8 cellular contexts compared by ENCODE assay signal in genomic region chr16:20805684-20806167, GRCh38. TPM values are rescaled to one million over a fixed set of nuclear protein-coding genes. Genes with fewer than 3 reads are reported as not detected.
DNase-seq lines count a peak whose midpoint lies in the region; ATAC-seq and TF ChIP-seq lines count a peak whose summit lies in the region.
"Not testable (repeated sequence)": the region's sequence is repeated elsewhere in the genome, so short reads cannot be mapped to it uniquely, and the experiment has no call there.

No MANE protein-coding gene starts in this region.

- H3K9me3 ChIP-seq in KOPT-K1 (ENCODE audit: insufficient read depth, low read length, poor library complexity, severe bottlenecking); ascending aorta; esophagus muscularis mucosa; liver (ENCODE audit: control insufficient read depth in 4 of 4, low read length in 3 of 4); trophoblast cell (ENCODE audit: insufficient read depth, low read depth, low read length); upper lobe of right lung: not testable (repeated sequence)

- peak overlapping the region; percentile 97 for H3K27ac Mint-ChIP-seq in T-helper 1 cell treated with Interleukin-12 subunit alpha and Interleukin-12 subunit beta and Interleukin-4 antibody, amounts not matched to agents 30 μg/mL and 1 μg/mL, for 36 hours

- peak overlapping the region; percentile 91 for H2AFZ ChIP-seq in trophoblast cell (ENCODE audit: insufficient read depth, low read length, poor library complexity)

- not testable (repeated sequence) for H3K27me3 Mint-ChIP-seq in T-helper 1 cell treated with Interleukin-12 subunit alpha and Interleukin-12 subunit beta and Interleukin-4 antibody, amounts not matched to agents 30 μg/mL and 1 μg/mL, for 36 hours (ENCODE audit: low read depth)

- not testable (repeated sequence) for H3K4me1 ChIP-seq in ascending aorta; trophoblast cell (ENCODE audit: control insufficient read depth in 1 of 2, insufficient read depth in 2 of 2, low read length in 2 of 2); upper lobe of right lung
- H3K4me1 ChIP-seq in esophagus muscularis mucosa (peaks cover 5 to 24% (median 20%) of the 10 kb centered on the region in 4 donors), liver (ENCODE audit: control insufficient read depth in 4 of 4, insufficient read depth in 4 of 4, low read length in 3 of 4) (peaks cover 9 to 33% (median 24%) of the 10 kb centered on the region in 4 donors)

- H3K27me3 ChIP-seq in ascending aorta; esophagus muscularis mucosa; liver (ENCODE audit: control insufficient read depth in 4 of 4, insufficient read depth in 4 of 4, low read length in 3 of 4); trophoblast cell (ENCODE audit: insufficient read depth, low read length); upper lobe of right lung: not testable (repeated sequence)

- peak overlapping the region; percentile 83 for H4K91ac ChIP-seq in trophoblast cell (ENCODE audit: low read depth, low read length)

- peak; percentile 32 for DNase-seq in GF-D8 (lab: John Stamatoyannopoulos, UW)
- not testable (repeated sequence) for DNase-seq in ascending aorta (ENCODE audit: low spot score in 2 of 2); esophagus muscularis mucosa (ENCODE audit: extremely low spot score); trophoblast cell; upper lobe of right lung

- TF ChIP-seq POLR2A in esophagus muscularis mucosa (IDR thresholded peaks at IDR 0.05; ENCODE audit: low read depth): not testable (repeated sequence)

- H4K8ac ChIP-seq in trophoblast cell (ENCODE audit: low read depth, low read length): peak overlapping the region; percentile 98

- not testable (repeated sequence) for H2BK12ac ChIP-seq in trophoblast cell (ENCODE audit: low read length)

- H3K14ac ChIP-seq in trophoblast cell (ENCODE audit: low read length): peak overlapping the region; percentile 67

- H3K36me3 ChIP-seq in KOPT-K1 (ENCODE audit: insufficient read depth, low read length) (peaks cover 18% of the 10 kb centered on the region), esophagus muscularis mucosa (peaks cover 0 to 13% (median 0%) of the 10 kb centered on the region in 4 donors)
- H3K36me3 ChIP-seq in ascending aorta; liver (ENCODE audit: control insufficient read depth in 4 of 4, insufficient read depth in 3 of 4, low read depth in 1 of 4, low read length in 3 of 4); trophoblast cell (ENCODE audit: control insufficient read depth in 1 of 2, insufficient read depth in 2 of 2, low read length in 2 of 2); upper lobe of right lung: not testable (repeated sequence)

- not testable (repeated sequence) for TF ChIP-seq CTCF in ascending aorta (IDR thresholded peaks at IDR 0.05); esophagus muscularis mucosa (IDR thresholded peaks at IDR 0.05); liver (IDR thresholded peaks at IDR 0.05; ENCODE audit: low read depth, low read length, missing input control); upper lobe of right lung (IDR thresholded peaks at IDR 0.05)

- WGBS in esophagus muscularis mucosa: 14% methylated on average over 10 of the region's 12 CpGs
- 5% methylated on average over 12 of the region's 12 CpGs for WGBS in liver
- no CpG with 5 or more reads among the region's 12 CpGs for WGBS in trophoblast cell (ENCODE audit: extremely low coverage, insufficient coverage, insufficient read length)

- peak overlapping the region; percentile 70 for H2BK5ac ChIP-seq in trophoblast cell (ENCODE audit: low read depth, low read length, poor library complexity)

- H2AK5ac ChIP-seq in trophoblast cell (ENCODE audit: low read length): not testable (repeated sequence)

- not testable (repeated sequence) for TF ChIP-seq RAD21 in liver (IDR thresholded peaks at IDR 0.05)

- TF ChIP-seq EP300 in esophagus muscularis mucosa (IDR thresholded peaks at IDR 0.05): not testable (repeated sequence)

- peak overlapping the region; percentile 85 for H3K18ac ChIP-seq in trophoblast cell (ENCODE audit: low read length)

- H3K36me3 Mint-ChIP-seq in T-helper 1 cell treated with Interleukin-12 subunit alpha and Interleukin-12 subunit beta and Interleukin-4 antibody, amounts not matched to agents 30 μg/mL and 1 μg/mL, for 36 hours (ENCODE audit: low read depth): not testable (repeated sequence)

- H3K23ac ChIP-seq in trophoblast cell (ENCODE audit: low read length): peak overlapping the region; percentile 47

- peak overlapping the region; percentile 76 to 92 for H3K4me3 ChIP-seq in ascending aorta
- H3K4me3 ChIP-seq in esophagus muscularis mucosa: peak overlapping the region; percentile 71 to 84 (median 74)
- H3K4me3 ChIP-seq in liver (ENCODE audit: low read depth in 1 of 3, low read length in 3 of 3): peak overlapping the region; percentile 77 to 90 (median 87)
- H3K4me3 ChIP-seq in trophoblast cell (ENCODE audit: low read depth, low read length): peak overlapping the region; percentile 93
- peak overlapping the region; percentile 85 for H3K4me3 ChIP-seq in upper lobe of right lung

- intact Hi-C loops in ascending aorta (cut with DNase I): loop anchor here (2.0 to 5.0 kb wide), 4 partner anchors 45 to 495 kb away; partner anchors contain the start of gene THUMPD1
- intact Hi-C loops in esophagus muscularis mucosa (cut with DNase I); upper lobe of right lung (cut with DNase I): not testable (repeated sequence)

- peak overlapping the region; percentile 52 to 82 for H3K9ac ChIP-seq in liver (ENCODE audit: low read depth in 1 of 2, low read length in 2 of 2)
- peak overlapping the region; percentile 99 for H3K9ac ChIP-seq in trophoblast cell (ENCODE audit: low read length)

- not testable (repeated sequence) for H3K9me3 Mint-ChIP-seq in T-helper 1 cell treated with Interleukin-12 subunit alpha and Interleukin-12 subunit beta and Interleukin-4 antibody, amounts not matched to agents 30 μg/mL and 1 μg/mL, for 36 hours

- peak overlapping the region; percentile 99 for H3K4me3 Mint-ChIP-seq in T-helper 1 cell treated with Interleukin-12 subunit alpha and Interleukin-12 subunit beta and Interleukin-4 antibody, amounts not matched to agents 30 μg/mL and 1 μg/mL, for 36 hours

- H4K12ac ChIP-seq in trophoblast cell (ENCODE audit: low read depth, low read length): peak overlapping the region; percentile 80

- ATAC-seq in upper lobe of right lung: not testable (repeated sequence)

- H3K4me1 Mint-ChIP-seq in T-helper 1 cell treated with Interleukin-12 subunit alpha and Interleukin-12 subunit beta and Interleukin-4 antibody, amounts not matched to agents 30 μg/mL and 1 μg/mL, for 36 hours (ENCODE audit: low read depth): peaks cover 19% of the 10 kb centered on the region

- H3K4me2 ChIP-seq in trophoblast cell (ENCODE audit: low read length): peak overlapping the region; percentile 84

- H3K4ac ChIP-seq in trophoblast cell (ENCODE audit: low read depth, low read length): peak overlapping the region; percentile 93

- H3K79me2 ChIP-seq in trophoblast cell (ENCODE audit: control insufficient read depth, insufficient read depth, low read length, poor library complexity): not testable (repeated sequence)

- H3K79me1 ChIP-seq in trophoblast cell (ENCODE audit: low read length): not testable (repeated sequence)

- H3K27ac ChIP-seq in KOPT-K1 (ENCODE audit: low read depth, low read length, poor library complexity, severe bottlenecking): peak overlapping the region; percentile 98
- peak overlapping the region; percentile 87 to 92 for H3K27ac ChIP-seq in ascending aorta
- H3K27ac ChIP-seq in esophagus muscularis mucosa (replicated peaks in 1 of 4): peak overlapping the region; percentile 90 to 92 (median 90)
- H3K27ac ChIP-seq in liver (ENCODE audit: low read depth in 1 of 2, low read length in 2 of 2): peak overlapping the region; percentile 82 to 88
- peak overlapping the region; percentile 39 for H3K27ac ChIP-seq in trophoblast cell (ENCODE audit: low read depth, low read length)
- H3K27ac ChIP-seq in upper lobe of right lung: peak overlapping the region; percentile 92

- H2BK120ac ChIP-seq in trophoblast cell (ENCODE audit: insufficient read depth, low read length, poor library complexity): peak overlapping the region; percentile 72

RNA-seq across cellular contexts. Expression of gene ERI2, which starts 0.5 kb away (rescaled TPM):
- total RNA-seq in ascending aorta: not detected
- total RNA-seq in esophagus muscularis mucosa: 10 to 100 TPM in 3 of 4 donors, 1 to 10 TPM in 1; 8.3 to 21.2 (median 13.6) TPM
- 10 to 100 TPM; 26.0 to 79.1 TPM for total RNA-seq in liver
- 10 to 100 TPM in 1 of 2 donors, 1 to 10 TPM in 1; 8.8 to 12.2 TPM for polyA plus RNA-seq in liver
- 8.9 and 11.0 TPM in 2 replicates for polyA plus RNA-seq in trophoblast cell (2013)
- 16.5 TPM for total RNA-seq in upper lobe of right lung

RNA-seq across cellular contexts. Expression of gene REXO5, which starts 0.6 kb away (rescaled TPM):
- total RNA-seq in ascending aorta (2.1 TPM), esophagus muscularis mucosa (1 to 10 TPM; 2.0 to 4.9 (median 2.7) TPM), liver (10 to 100 TPM in 1 of 2 donors, 1 to 10 TPM in 1; 2.1 to 10.6 TPM), upper lobe of right lung (1.4 TPM)
- polyA plus RNA-seq in liver: 1 to 10 TPM in 1 of 2 donors, under 1 TPM in 1; 0.83 to 1.6 TPM
- 2.0 and 2.6 TPM in 2 replicates for polyA plus RNA-seq in trophoblast cell (2013)

RNA-seq across cellular contexts. Expression of gene ACSM3, which starts 41.9 kb away (rescaled TPM):
- total RNA-seq in ascending aorta (not detected), esophagus muscularis mucosa (10 to 100 TPM in 1 of 4 donors, 1 to 10 TPM in 3; 4.3 to 11.0 (median 5.9) TPM), liver (10 to 100 TPM; 55.6 to 71.8 TPM), upper lobe of right lung (34.3 TPM)
- 10 to 100 TPM; 29.2 to 45.1 TPM for polyA plus RNA-seq in liver
- 2.4 and 2.8 TPM in 2 replicates for polyA plus RNA-seq in trophoblast cell (2013)

Comparison
In these comparisons a context has a peak if more than half of its experiments do, and no peak if none do; other contexts are left out.
1. H3K27ac ChIP-seq: peak in every context shown above with its lines; median percentile 98 in KOPT-K1; 92 in upper lobe of right lung; 90 in esophagus muscularis mucosa; 90 in ascending aorta; 85 in liver; 39 in trophoblast cell.